In the genomic region with DNA sequence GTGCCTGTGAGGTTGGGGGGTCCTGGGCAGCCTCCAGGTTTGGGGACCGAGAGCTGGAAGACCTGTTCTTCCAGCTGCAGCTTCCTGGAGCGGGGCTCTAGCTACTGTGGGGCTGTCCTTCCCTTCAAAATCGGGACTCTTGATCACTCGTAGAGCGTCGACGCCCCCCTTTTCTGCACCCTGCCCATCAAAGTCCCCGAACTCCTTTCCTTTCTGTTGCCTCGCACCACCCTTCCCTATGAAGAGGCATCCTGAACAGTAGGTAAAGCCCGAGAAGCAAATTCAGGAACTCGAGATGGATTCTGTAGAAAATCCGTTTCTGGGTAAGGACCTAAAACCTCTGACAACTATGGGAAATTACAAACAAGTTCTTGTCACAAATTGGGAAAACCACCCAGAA, we compare ENCODE assay signal across 9 cellular contexts. TPM values are rescaled to one million over a fixed set of nuclear protein-coding genes. Genes with fewer than 3 reads are reported as not detected.
DNase-seq lines count a peak whose midpoint lies in the region; ATAC-seq and TF ChIP-seq lines count a peak whose summit lies in the region.
"Had no signal": no experiment of that assay in that cellular context is flagged by ENCODE, and none has a peak within 500 bp of the region (broad histone marks: within the 10 kb centered on the region; RNA-seq: fewer than 3 reads in every experiment).

No MANE protein-coding gene starts in this region.

- POLR2A ChIA-PET in CD8-positive, alpha-beta memory T cell (lab: Charles Lee) = interaction anchor here (0.6 to 1.9 kb wide), 11 partner anchors 38 to 1170 kb away, joined by 3 to 11 read pairs (median 3); a partner anchor contains a TSS
- POLR2A ChIA-PET in RWPE1 (lab: Yijun Ruan, JAX; ENCODE audit: low non-redundant PET) = interaction anchor here (0.6 kb wide), 1 partner anchor 48 kb away, joined by 5 read pairs; no protein-coding TSS in a partner anchor

- peak overlapping the region; percentile 93 to 98 (median 94) for H3K27ac Mint-ChIP-seq in CD8-positive, alpha-beta memory T cell

- peaks cover 0 to 9% (median 0%) of the 10 kb centered on the region in 3 donors for H3K36me3 Mint-ChIP-seq in CD8-positive, alpha-beta memory T cell

- no peaks in the 10 kb centered on the region for H3K36me3 ChIP-seq in CD8-positive, alpha-beta memory T cell (ENCODE audit: insufficient read depth, low read length)
- H3K36me3 ChIP-seq in esophagus squamous epithelium (no peaks in the 10 kb centered on the region), osteoblast (ENCODE audit: insufficient read depth, low read length) (no peaks in the 10 kb centered on the region)

- no peaks in the 10 kb centered on the region for H3K9me3 ChIP-seq in CD8-positive, alpha-beta memory T cell (ENCODE audit: low read length)
- no peaks in the 10 kb centered on the region for H3K9me3 ChIP-seq in esophagus squamous epithelium
- H3K9me3 ChIP-seq in osteoblast (ENCODE audit: low read depth, low read length) = no peaks in the 10 kb centered on the region

- intact Hi-C loops in esophagus squamous epithelium (cut with DNase I) = no loop called here

- H3K27me3 ChIP-seq in CD8-positive, alpha-beta memory T cell (ENCODE audit: insufficient read depth, low read length, poor library complexity, severe bottlenecking) = no peaks in the 10 kb centered on the region
- H3K27me3 ChIP-seq in esophagus squamous epithelium = no peaks in the 10 kb centered on the region
- peaks cover 8% of the 10 kb centered on the region for H3K27me3 ChIP-seq in osteoblast (ENCODE audit: insufficient read depth, low read length)

- TF ChIP-seq POLR2A in esophagus squamous epithelium (IDR thresholded peaks at IDR 0.05) = no peak

- ATAC-seq in GM18867 (IDR thresholded peaks at IDR 0.05; ENCODE audit: unreplicated experiment) = no peak
- ATAC-seq in HG03342 (IDR thresholded peaks at IDR 0.05; ENCODE audit: unreplicated experiment) = no peak

- H3K9me3 Mint-ChIP-seq in CD8-positive, alpha-beta memory T cell = no peaks in the 10 kb centered on the region

- peaks cover 26 to 49% (median 36%) of the 10 kb centered on the region in 3 donors for H3K4me1 Mint-ChIP-seq in CD8-positive, alpha-beta memory T cell

- peak overlapping the region; percentile 84 for H3K4me3 ChIP-seq in CD8-positive, alpha-beta memory T cell (ENCODE audit: low read length)
- peak overlapping the region; percentile 67 to 90 (median 78) for H3K4me3 ChIP-seq in esophagus squamous epithelium
- H3K4me3 ChIP-seq in osteoblast (ENCODE audit: insufficient read depth, low read length) = peak overlapping the region; percentile 97

- H3K4me3 Mint-ChIP-seq in CD8-positive, alpha-beta memory T cell = peak overlapping the region; percentile 88 to 96 (median 90)

- no peak for DNase-seq in CD8-positive, alpha-beta memory T cell
- no peak for DNase-seq in RWPE1 (ENCODE audit: low spot score)
- no peak for DNase-seq in esophagus squamous epithelium (lab: John Stamatoyannopoulos, UW)
- DNase-seq in osteoblast (ENCODE audit: insufficient read length, low spot score, missing footprints) = peak; percentile 78
- no peak for DNase-seq in NCI-H1105 treated with DMSO at 0.1 percent for 48 hours (lab: John Stamatoyannopoulos, UW)
- no peak for DNase-seq in NCI-H2227 treated with DMSO at 0.1 percent for 48 hours (lab: John Stamatoyannopoulos, UW)

- peaks cover 9% of the 10 kb centered on the region for H4K20me1 ChIP-seq in osteoblast (ENCODE audit: insufficient read depth, low read length)

- H3K4me2 ChIP-seq in osteoblast (ENCODE audit: insufficient read depth, low read length) = peak overlapping the region; percentile 98

- H2AFZ ChIP-seq in osteoblast (ENCODE audit: low read length) = peak overlapping the region; percentile 95

- no peak for TF ChIP-seq CTCF in RWPE1 (conservative IDR thresholded peaks at IDR 0.05; ENCODE audit: low read depth)
- no peak for TF ChIP-seq CTCF in esophagus squamous epithelium (IDR thresholded peaks at IDR 0.05)
- no peak for TF ChIP-seq CTCF in osteoblast (IDR thresholded peaks at IDR 0.05; ENCODE audit: extremely low read depth, low read depth, low read length)

- peak overlapping the region; percentile 84 for H3K27ac ChIP-seq in CD8-positive, alpha-beta memory T cell (ENCODE audit: low read depth, low read length)
- H3K27ac ChIP-seq in RWPE1 (peak overlapping the region; percentile 88), esophagus squamous epithelium (peak overlapping the region; percentile 91 to 99 (median 96)), osteoblast (ENCODE audit: low read depth, low read length) (peak overlapping the region; percentile 88)

- H3K79me2 ChIP-seq in osteoblast (ENCODE audit: insufficient read depth, low read length) = peaks cover 50% of the 10 kb centered on the region

- 0% methylated on average over 11 of the region's 12 CpGs for WGBS in esophagus squamous epithelium, 2 donors

- CTCF ChIA-PET in CD8-positive, alpha-beta memory T cell (lab: Charles Lee) = interaction anchor here (0.6 to 2.5 kb wide), 15 partner anchors 9 to 373 kb away, joined by 3 to 9 read pairs (median 4); a partner anchor contains a TSS
- CTCF ChIA-PET in RWPE1 (lab: Yijun Ruan, JAX) = interaction anchor here (0.6 to 2.0 kb wide), 5 partner anchors 19 to 1856 kb away, joined by 3 to 5 read pairs (median 3); a partner anchor contains a TSS

- H3K27me3 Mint-ChIP-seq in CD8-positive, alpha-beta memory T cell = no peaks in the 10 kb centered on the region

- peaks cover 19% of the 10 kb centered on the region for H3K4me1 ChIP-seq in CD8-positive, alpha-beta memory T cell (ENCODE audit: insufficient read depth, low read length)
- H3K4me1 ChIP-seq in esophagus squamous epithelium = peaks cover 7 to 47% (median 11%) of the 10 kb centered on the region in 3 donors
- peaks cover 19% of the 10 kb centered on the region for H3K4me1 ChIP-seq in osteoblast (ENCODE audit: insufficient read depth, low read length)

RNA-seq across cellular contexts. Expression of a gene that starts 0.5 kb away (rescaled TPM):
- 10 to 100 TPM; 41.6 to 42.1 TPM for total RNA-seq in CD8-positive, alpha-beta memory T cell
- polyA plus RNA-seq in CD8-positive, alpha-beta memory T cell = 17.2 TPM
- 100 to 1,000 TPM; 115 to 241 (median 160) TPM for total RNA-seq in esophagus squamous epithelium
- total RNA-seq in osteoblast = 99.2 and 105 TPM in 2 replicates

RNA-seq across cellular contexts. Expression of a gene that starts 1.0 kb away (rescaled TPM):
- not detected for total RNA-seq in CD8-positive, alpha-beta memory T cell
- polyA plus RNA-seq in CD8-positive, alpha-beta memory T cell = 0.28 TPM
- total RNA-seq in esophagus squamous epithelium (not detected), osteoblast (not detected in 2 replicates)
- total RNA-seq: left cardiac atrium had no signal
